ENCODE assay signal across 16 cellular contexts in the genomic region with DNA sequence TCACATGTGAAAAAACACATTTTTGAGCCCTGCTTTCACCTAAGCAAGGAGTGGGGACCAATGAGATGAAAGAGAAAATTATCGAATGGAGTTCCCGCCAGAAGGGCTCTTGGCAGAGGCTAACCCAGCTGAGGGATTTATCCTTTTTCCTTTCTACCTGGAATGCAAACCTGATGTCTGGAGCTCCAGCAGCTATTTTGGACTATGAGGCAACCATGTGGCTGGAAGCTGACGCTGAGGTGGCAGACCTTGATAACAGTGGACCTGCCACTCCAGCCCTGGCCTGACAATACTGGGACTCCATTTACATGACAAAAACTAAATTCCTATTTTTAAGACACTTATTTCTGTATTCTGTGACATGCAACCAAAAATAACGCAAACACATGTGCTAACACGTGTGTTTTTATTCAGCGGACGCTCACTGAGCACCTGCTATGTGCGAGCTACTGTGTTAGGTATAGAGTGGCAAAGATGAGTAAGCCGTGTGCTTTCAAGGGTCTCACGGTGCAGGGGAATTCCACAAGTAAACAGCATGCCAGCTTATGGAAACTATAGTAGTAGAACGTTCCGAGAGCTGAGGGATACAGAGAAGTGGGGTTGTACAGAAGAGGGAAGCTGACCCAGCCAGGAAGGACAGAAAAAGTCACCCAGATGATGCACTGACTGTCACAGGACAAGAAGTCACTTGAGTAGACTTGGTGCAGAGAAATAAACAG. TPM values are rescaled to one million over a fixed set of nuclear protein-coding genes. Genes with fewer than 3 reads are reported as not detected.
DNase-seq lines count a peak whose midpoint lies in the region; ATAC-seq, FAIRE-seq and TF ChIP-seq lines count a peak whose summit lies in the region.
"Had no signal": no experiment of that assay in that cellular context is flagged by ENCODE, and none has a peak within 500 bp of the region (broad histone marks: within the 10 kb centered on the region; RNA-seq: fewer than 3 reads in every experiment).

No MANE protein-coding gene starts in this region.

- H3K4me1 ChIP-seq in HepG2 (ENCODE audit: insufficient read depth, low read length) (peaks cover 12% of the 10 kb centered on the region), right lobe of liver (no peaks in the 10 kb centered on the region), OCI-LY3 (ENCODE audit: low read length) (peaks cover 19% of the 10 kb centered on the region; the same call in 1 of the 2 replicates), endodermal cell (ENCODE audit: control insufficient read depth, insufficient read depth, low read length) (no peaks in the 10 kb centered on the region)
- H3K4me1 ChIP-seq: BLaER1 treated with 17β-estradiol and CSF1 and Interleukin-3, amounts not matched to agents 10 nM and 100 nM had no signal

- intact Hi-C loops in HepG2 (cut with micrococcal nuclease; ENCODE audit: unreplicated experiment) (no loop called here), right lobe of liver (cut with DNase I) (no loop called here)

- H3K27me3 ChIP-seq in HepG2 (ENCODE audit: control insufficient read depth in 1 of 2, insufficient read depth in 2 of 2, low read length in 2 of 2) (peaks cover 0 to 4% of the 10 kb centered on the region in 2 experiments; a peak in 1 of 5 replicates), right lobe of liver (peaks cover 0 to 9% of the 10 kb centered on the region in 2 donors), OCI-LY3 (ENCODE audit: low read depth, low read length) (peaks cover 33% of the 10 kb centered on the region), endodermal cell (ENCODE audit: control insufficient read depth, insufficient read depth, low read length, poor library complexity, severe bottlenecking) (no peaks in the 10 kb centered on the region)
- H3K27me3 ChIP-seq: BLaER1 treated with 17β-estradiol and CSF1 and Interleukin-3, amounts not matched to agents 10 nM and 100 nM had no signal

- CTCF ChIA-PET in HepG2 (lab: Yijun Ruan, JAX; ENCODE audit: low intra/inter-chr PET ratio, low total read pairs), result no interaction called here

- TF ChIP-seq POLR2A in HepG2 (IDR thresholded peaks at IDR 0.05; ENCODE audit: insufficient read depth in 1 of 2, low read depth in 2 of 2, low read length in 2 of 2) (no peak), right lobe of liver (IDR thresholded peaks at IDR 0.05) (no peak)

- no TSS peak for BruUV-seq in HepG2 (replicated peaks; lab: Mats Ljungman, UMichigan)

- TF ChIP-seq EP300 in HepG2 (IDR thresholded peaks at IDR 0.05; ENCODE audit: low read depth in 2 of 2, low read length in 2 of 2) (no peak), HepG2 (CRISPR knock-in tag; IDR thresholded peaks at IDR 0.05; ENCODE audit: borderline replicate concordance) (no peak)

- TF ChIP-seq RAD21 in HepG2 (CRISPR knock-in tag; IDR thresholded peaks at IDR 0.05), result no peak

- H3K4me2 ChIP-seq in HepG2 (ENCODE audit: low read depth, low read length), result no peak overlapping the region
- H3K4me2 ChIP-seq in OCI-LY3 (ENCODE audit: low read length), result peak overlapping the region; percentile 5; the same call in 1 of the 2 replicates
- H3K4me2 ChIP-seq: BLaER1 treated with 17β-estradiol and CSF1 and Interleukin-3, amounts not matched to agents 10 nM and 100 nM had no signal

- no peak for TF ChIP-seq CTCF in HepG2 (CRISPR knock-in tag; IDR thresholded peaks at IDR 0.05)
- no peak for TF ChIP-seq CTCF in right lobe of liver (IDR thresholded peaks at IDR 0.05)
- no peak for TF ChIP-seq CTCF in OCI-LY3 (IDR thresholded peaks at IDR 0.05; ENCODE audit: low read depth, low read length)
- TF ChIP-seq CTCF in endodermal cell (conservative IDR thresholded peaks at IDR 0.05), result no peak

- no peak for ATAC-seq in HepG2
- no peak for ATAC-seq in right lobe of liver
- no peak for ATAC-seq in activated naive CD8-positive, alpha-beta T cell treated with anti-CD3 and anti-CD28 coated beads, Interleukin-2, amount 50 U/mL, for 24 hours
- ATAC-seq in HG02623 (IDR thresholded peaks at IDR 0.05; ENCODE audit: unreplicated experiment), result no peak

- H3K4me1 Mint-ChIP-seq in endodermal cell, result no peaks in the 10 kb centered on the region
- H3K4me1 Mint-ChIP-seq in activated naive CD8-positive, alpha-beta T cell treated with anti-CD3 and anti-CD28 coated beads, Interleukin-2, amount 50 U/mL, for 24 hours, result no peaks in the 10 kb centered on the region

- no peak overlapping the region for H3K4me3 Mint-ChIP-seq in endodermal cell
- H3K4me3 Mint-ChIP-seq in activated naive CD8-positive, alpha-beta T cell treated with anti-CD3 and anti-CD28 coated beads, Interleukin-2, amount 50 U/mL, for 24 hours, result no peak overlapping the region
- H3K4me3 Mint-ChIP-seq: CD4-positive, alpha-beta T cell had no signal

- no peak overlapping the region for H3K27ac Mint-ChIP-seq in endodermal cell
- no peak overlapping the region for H3K27ac Mint-ChIP-seq in activated naive CD8-positive, alpha-beta T cell treated with anti-CD3 and anti-CD28 coated beads, Interleukin-2, amount 50 U/mL, for 24 hours
- H3K27ac Mint-ChIP-seq: CD4-positive, alpha-beta T cell had no signal

- DNase-seq in HepG2 (ENCODE audit: low spot score), result no peak
- DNase-seq in right lobe of liver, result no peak
- DNase-seq in endodermal cell, result peak; percentile 18
- DNase-seq in activated naive CD8-positive, alpha-beta T cell treated with anti-CD3 and anti-CD28 coated beads, Interleukin-2, amount 50 U/mL, for 24 hours, result no peak
- no peak for DNase-seq in activated T-cell treated with anti-CD3 and anti-CD28 coated beads, Interleukin-2, amount 50 U/mL, for 48 hours
- DNase-seq: 8988T; Calu3; CD4-positive, alpha-beta T cell; DMS 273 treated with DMSO at 0.1 percent for 48 hours had no signal

- H3K9me3 Mint-ChIP-seq in endodermal cell, result peaks cover 19% of the 10 kb centered on the region
- H3K9me3 Mint-ChIP-seq in activated naive CD8-positive, alpha-beta T cell treated with anti-CD3 and anti-CD28 coated beads, Interleukin-2, amount 50 U/mL, for 24 hours, result no peaks in the 10 kb centered on the region
- H3K9me3 Mint-ChIP-seq: CD4-positive, alpha-beta T cell had no signal

- H3K27ac ChIP-seq in HepG2 (ENCODE audit: extremely low read length, insufficient read depth, low read length) (no peak overlapping the region), right lobe of liver (no peak overlapping the region), OCI-LY3 (ENCODE audit: low read length) (no peak overlapping the region), endodermal cell (ENCODE audit: low read depth, low read length) (no peak overlapping the region)
- H3K27ac ChIP-seq: BLaER1 treated with 17β-estradiol and CSF1 and Interleukin-3, amounts not matched to agents 10 nM and 100 nM had no signal

- H3K9ac ChIP-seq in HepG2 (ENCODE audit: insufficient read depth, low read depth, low read length), result no peak overlapping the region
- H3K9ac ChIP-seq in OCI-LY3 (ENCODE audit: low read length), result no peak overlapping the region
- no peak overlapping the region for H3K9ac ChIP-seq in endodermal cell (ENCODE audit: extremely low read depth, low read length, poor library complexity, severe bottlenecking)
- H3K9ac ChIP-seq: BLaER1 treated with 17β-estradiol and CSF1 and Interleukin-3, amounts not matched to agents 10 nM and 100 nM had no signal

- in situ Hi-C loops in HepG2 (cut with HindIII; ENCODE audit: extremely low pct_ligation_motif_present, low pct_unique_long_range_greater_than_20kb), result no loop called here

- no peaks in the 10 kb centered on the region for H3K9me3 ChIP-seq in HepG2 (ENCODE audit: low read length)
- H3K9me3 ChIP-seq in right lobe of liver, result no peaks in the 10 kb centered on the region
- H3K9me3 ChIP-seq in OCI-LY3 (ENCODE audit: insufficient read depth, low read length), result no peaks in the 10 kb centered on the region
- H3K9me3 ChIP-seq in endodermal cell (ENCODE audit: control insufficient read depth, low read length), result no peaks in the 10 kb centered on the region
- H3K9me3 ChIP-seq: BLaER1 treated with 17β-estradiol and CSF1 and Interleukin-3, amounts not matched to agents 10 nM and 100 nM had no signal

- H4K20me1 ChIP-seq in HepG2 (ENCODE audit: insufficient read depth, low read length) (no peaks in the 10 kb centered on the region), OCI-LY3 (ENCODE audit: insufficient read depth, low read length) (no peaks in the 10 kb centered on the region)
- H4K20me1 ChIP-seq: BLaER1 treated with 17β-estradiol and CSF1 and Interleukin-3, amounts not matched to agents 10 nM and 100 nM had no signal

- H2AFZ ChIP-seq in HepG2 (ENCODE audit: low read length) (no peak overlapping the region), OCI-LY3 (ENCODE audit: low read depth, low read length) (no peak overlapping the region)

- 61% methylated on average over 12 of the region's 12 CpGs for WGBS in HepG2 (ENCODE audit: low lambda C conversion rate)
- WGBS in right lobe of liver (ENCODE audit: insufficient coverage, low coverage, low lambda C conversion rate, missing lambda C conversion rate), result 79% methylated on average over 12 of the region's 12 CpGs
- WGBS in endodermal cell (ENCODE audit: insufficient coverage in 1 of 2, insufficient read length in 1 of 2), 2 experiments, result 93 to 96% methylated on average over 11 to 12 of the region's 12 CpGs

- no peaks in the 10 kb centered on the region for H3K36me3 Mint-ChIP-seq in endodermal cell (ENCODE audit: low read depth)
- H3K36me3 Mint-ChIP-seq in activated naive CD8-positive, alpha-beta T cell treated with anti-CD3 and anti-CD28 coated beads, Interleukin-2, amount 50 U/mL, for 24 hours (ENCODE audit: low read depth), result no peaks in the 10 kb centered on the region

- no peak overlapping the region for H3K4me3 ChIP-seq in HepG2 (replicated peaks in 1 of 3; ENCODE audit: insufficient read depth in 1 of 3, low read depth in 2 of 3, low read length in 3 of 3)
- no peak overlapping the region for H3K4me3 ChIP-seq in right lobe of liver
- no peak overlapping the region for H3K4me3 ChIP-seq in OCI-LY3 (ENCODE audit: low read length)
- H3K4me3 ChIP-seq in endodermal cell (ENCODE audit: low read length), result no peak overlapping the region
- H3K4me3 ChIP-seq: BLaER1 treated with 17β-estradiol and CSF1 and Interleukin-3, amounts not matched to agents 10 nM and 100 nM had no signal

- H3K79me2 ChIP-seq in HepG2 (ENCODE audit: insufficient read depth, low read length), result no peaks in the 10 kb centered on the region
- no peaks in the 10 kb centered on the region for H3K79me2 ChIP-seq in OCI-LY3 (ENCODE audit: low read length)

- H3K27me3 Mint-ChIP-seq in endodermal cell (ENCODE audit: insufficient read depth), result peaks cover 2% of the 10 kb centered on the region
- peaks cover 14% of the 10 kb centered on the region for H3K27me3 Mint-ChIP-seq in activated naive CD8-positive, alpha-beta T cell treated with anti-CD3 and anti-CD28 coated beads, Interleukin-2, amount 50 U/mL, for 24 hours

- POLR2A ChIA-PET in HepG2 (lab: Yijun Ruan, JAX), result no interaction called here

- H3K36me3 ChIP-seq in HepG2 (replicated peaks in 1 of 2; ENCODE audit: control insufficient read depth in 1 of 2, insufficient read depth in 2 of 2, low read length in 2 of 2) (no peaks in the 10 kb centered on the region), right lobe of liver (no peaks in the 10 kb centered on the region), OCI-LY3 (replicated peaks; ENCODE audit: low read depth, low read length) (peaks cover 3% of the 10 kb centered on the region), endodermal cell (ENCODE audit: control insufficient read depth, insufficient read depth, low read length) (no peaks in the 10 kb centered on the region)
- H3K36me3 ChIP-seq: BLaER1 treated with 17β-estradiol and CSF1 and Interleukin-3, amounts not matched to agents 10 nM and 100 nM had no signal

- FAIRE-seq in HepG2 (lab: Jason Lieb, UNC), result no peak
- FAIRE-seq: GM18507, H54 had no signal

RNA-seq across cellular contexts. Expression of gene ISX, which starts 19.1 kb away (rescaled TPM):
- 1.8 and 3.0 TPM in 2 replicates for total RNA-seq in HepG2 (2016; rRNA removed; fragmentation: Illumina TruSeq; extraction: Trizol)
- 0.30 and 0.44 TPM in 2 replicates for total RNA-seq in HepG2 (2016; cell fraction: cytosol; rRNA removed; fragmentation: Illumina TruSeq; extraction: Trizol; ENCODE audit: low read depth)
- 2.1 and 3.1 TPM in 2 replicates for total RNA-seq in HepG2 (2016; cell fraction: insoluble cytoplasmic fraction; rRNA removed; fragmentation: Illumina TruSeq; extraction: Trizol)
- 1.0 and 1.8 TPM in 2 replicates for total RNA-seq in HepG2 (2016; cell fraction: membrane; rRNA removed; fragmentation: Illumina TruSeq; extraction: Trizol)
- 1.4 and 1.7 TPM in 2 replicates for total RNA-seq in HepG2 (2016; cell fraction: nucleus; rRNA removed; fragmentation: Illumina TruSeq; extraction: Trizol)
- polyA plus RNA-seq in HepG2 (2011; rRNA removed), result 1.4 TPM in 2 replicates
- 1.2 TPM in 2 replicates for polyA plus RNA-seq in HepG2 (2011; cell fraction: cytosol; rRNA removed)
- polyA plus RNA-seq in HepG2 (2011; cell fraction: nucleus; rRNA removed), result 0.88 and 1.2 TPM in 2 replicates
- 2.0 and 3.0 TPM in 2 replicates for polyA plus RNA-seq in HepG2 (2012)
- 0.20 and 0.23 TPM in 2 replicates for polyA plus RNA-seq in HepG2 (2016; cell fraction: cytosol; fragmentation: Illumina TruSeq; extraction: Trizol; ENCODE audit: low read depth)
- 2.5 and 2.7 TPM in 2 replicates for polyA plus RNA-seq in HepG2 (2016; cell fraction: insoluble cytoplasmic fraction; fragmentation: Illumina TruSeq; extraction: Trizol; ENCODE audit: low read depth)
- 0.49 and 0.70 TPM in 2 replicates for polyA plus RNA-seq in HepG2 (2016; cell fraction: membrane; fragmentation: Illumina TruSeq; extraction: Trizol; ENCODE audit: low read depth)
- 1.5 and 1.6 TPM in 2 replicates for polyA plus RNA-seq in HepG2 (2016; cell fraction: nucleus; fragmentation: Illumina TruSeq; extraction: Trizol; ENCODE audit: insufficient read depth, low read depth)
- 3.5 TPM in 1 of 2 replicates, not detected in the other for polyA minus RNA-seq in HepG2 (2011; rRNA and poly(A)+ RNA removed; ENCODE audit: low replicate concordance)
- 1.2 TPM in 2 replicates for polyA minus RNA-seq in HepG2 (2011; cell fraction: cytosol; rRNA and poly(A)+ RNA removed)
- 0.77 and 2.6 TPM in 2 replicates for polyA minus RNA-seq in HepG2 (2011; cell fraction: nucleus; rRNA and poly(A)+ RNA removed)
- total RNA-seq in right lobe of liver, result not detected
- under 1 TPM; 0.07 to 0.13 TPM for total RNA-seq in endodermal cell
- 0.21 TPM for polyA plus RNA-seq in endodermal cell (2013, experiment 1 of 2)
- polyA plus RNA-seq in endodermal cell (2013, experiment 2 of 2), result 0.08 TPM
- total RNA-seq: Calu3; CD4-positive, alpha-beta T cell; G401; HT1080 had no signal
